Comparison of ENCODE assay signal across 22 cellular contexts in genomic region chr10:36017141-36017540, GRCh38.
"Had no signal": no experiment of that assay in that cellular context is flagged by ENCODE, and none has a peak within 500 bp of the region (broad histone marks: within the 10 kb centered on the region; RNA-seq: fewer than 3 reads in every experiment).

No MANE protein-coding gene starts in this region.

- H3K36me3 ChIP-seq: colonic mucosa, lower lobe of right lung, neural progenitor cell, right atrium auricular region, thyroid gland, vagina had no signal

- H3K9me3 ChIP-seq: colonic mucosa, lower lobe of right lung, mucosa of descending colon, right atrium auricular region, thyroid gland, vagina had no signal

- DNase-seq: colonic mucosa; effector memory CD4-positive, alpha-beta T cell; hypothalamus; immature natural killer cell; islet precursor cell; kidney glomerular epithelial cell; left ventricle myocardium superior; lower lobe of right lung; mucosa of descending colon; naive thymus-derived CD4-positive, alpha-beta T cell; stimulated activated CD4-positive, alpha-beta T cell treated with anti-CD3 and anti-CD28 coated beads, Interleukin-12 subunit alpha, Interleukin-12 subunit beta, amount 100 ng/mL, for 4 hours; stimulated activated CD4-positive, alpha-beta T cell treated with anti-CD3 and anti-CD28 coated beads, Interleukin-1b, Interleukin-23, amount 100 ng/mL, for 48 hours; stimulated activated CD4-positive, alpha-beta T cell treated with anti-CD3 and anti-CD28 coated beads, Interleukin-4, amount 100 ng/mL, for 1 hour; stimulated activated CD8-positive, alpha-beta memory T cell treated with anti-CD3 and anti-CD28 coated beads, Interleukin-4, amount 100 ng/mL, for 48 hours; stimulated activated naive CD4-positive, alpha-beta T cell; stimulated activated naive CD8-positive, alpha-beta T cell treated with anti-CD3 and anti-CD28 coated beads, Interleukin-15, amount 100 ng/mL, for 72 hours; thyroid gland had no signal

- H3K27me3 ChIP-seq: colonic mucosa, neural progenitor cell, right atrium auricular region, thyroid gland, vagina had no signal

- H3K9ac ChIP-seq: neural progenitor cell, parathyroid adenoma had no signal

- H3K4me1 ChIP-seq: colonic mucosa, lower lobe of right lung, parathyroid adenoma, right atrium auricular region, thyroid gland, vagina had no signal

- H3K4me3 ChIP-seq: colonic mucosa, lower lobe of right lung, mucosa of descending colon, neural progenitor cell, right atrium auricular region, smooth muscle cell, thyroid gland, vagina had no signal
